1 cellular context compared by ENCODE assay signal in genomic region chr2:238695538-238695937, GRCh38.
TF ChIP-seq lines count a peak whose summit lies in the region.

No MANE protein-coding gene starts in this region.

TF ChIP-seq in IMR-90, 13 proteins besides CTCF, POLR2A, EP300 and RAD21:
- TF ChIP-seq MXI1 (IDR thresholded peaks at IDR 0.05; ENCODE audit: borderline replicate concordance, low read depth, low read length) (no peak), MAZ (IDR thresholded peaks at IDR 0.05; ENCODE audit: borderline replicate concordance, low read depth, low read length) (no peak), FOS (IDR thresholded peaks at IDR 0.05; ENCODE audit: low read depth, low read length) (no peak), MAFK (IDR thresholded peaks at IDR 0.05; ENCODE audit: low read depth, low read length) (no peak), CHD1 (IDR thresholded peaks at IDR 0.05; ENCODE audit: low read depth, low read length) (no peak), NFE2L2 (IDR thresholded peaks at IDR 0.05; ENCODE audit: low read depth, low read length) (no peak), CEBPB (IDR thresholded peaks at IDR 0.05; ENCODE audit: low read depth, low read length) (no peak), RCOR1 (IDR thresholded peaks at IDR 0.05; ENCODE audit: insufficient replicate concordance, low read length) (no peak), USF2 (IDR thresholded peaks at IDR 0.05; ENCODE audit: low read depth, low read length) (no peak), BHLHE40 (IDR thresholded peaks at IDR 0.05; ENCODE audit: low read depth, low read length) (no peak), ELK1 (IDR thresholded peaks at IDR 0.05; ENCODE audit: borderline replicate concordance, low read depth, low read length) (no peak), RFX5 (IDR thresholded peaks at IDR 0.05; ENCODE audit: low read depth, low read length) (no peak), SMC3 (IDR thresholded peaks at IDR 0.05; ENCODE audit: low read depth, low read length) (no peak)
TF ChIP-seq in IMR-90: peak in this region for 0.
